In genomic region chr16:84144859-84145639, GRCh38 we compare ENCODE assay signal across 8 cellular contexts. TPM values are rescaled to one million over a fixed set of nuclear protein-coding genes. Genes with fewer than 3 reads are reported as not detected.
A peak's percentile ranks its signal among the peaks of the same experiment; 100 is the strongest.
DNase-seq lines count a peak whose midpoint lies in the region; ATAC-seq and TF ChIP-seq lines count a peak whose summit lies in the region.

DNAAF1 (plus strand) TSS chr16:84145308; CDS start chr16:84145441, 133 bp downstream.
HSDL1 (minus strand) TSS chr16:84145177; CDS start chr16:84131321, 13,856 bp downstream.

- ATAC-seq in GM21528 (IDR thresholded peaks at IDR 0.05; ENCODE audit: low FRiP score, unreplicated experiment) = peak; percentile 77
- peak; percentile 88 for ATAC-seq in activated T-helper 17 cell treated with anti-CD3 and anti-CD28 coated beads, Interleukin-2, amount 50 U/mL, for 72 hours (replicated peaks)

- H3K4me3 Mint-ChIP-seq in activated T-helper 17 cell treated with anti-CD3 and anti-CD28 coated beads, Interleukin-2, amount 50 U/mL, for 72 hours = peak within 1 kb of the TSS; percentile 96
- H3K4me3 Mint-ChIP-seq in nephron progenitor cell = peak within 1 kb of the TSS; percentile 99

- no peaks in the 10 kb centered on the region for H3K9me3 Mint-ChIP-seq in activated T-helper 17 cell treated with anti-CD3 and anti-CD28 coated beads, Interleukin-2, amount 50 U/mL, for 72 hours
- peaks cover 26% of the 10 kb centered on the region for H3K9me3 Mint-ChIP-seq in nephron progenitor cell

- peaks cover 3% of the 10 kb centered on the region for H3K27me3 Mint-ChIP-seq in activated T-helper 17 cell treated with anti-CD3 and anti-CD28 coated beads, Interleukin-2, amount 50 U/mL, for 72 hours
- H3K27me3 Mint-ChIP-seq in nephron progenitor cell (ENCODE audit: low read depth, poor library complexity) = peaks cover 12% of the 10 kb centered on the region

- H3K36me3 Mint-ChIP-seq in activated T-helper 17 cell treated with anti-CD3 and anti-CD28 coated beads, Interleukin-2, amount 50 U/mL, for 72 hours (ENCODE audit: low read depth) = peaks cover 6% of the 10 kb centered on the region
- peaks cover 25% of the 10 kb centered on the region for H3K36me3 Mint-ChIP-seq in nephron progenitor cell (ENCODE audit: low read depth)

- peak; percentile 53 for DNase-seq in DMS53 treated with DMSO at 0.1 percent for 48 hours (lab: John Stamatoyannopoulos, UW; ENCODE audit: unreplicated experiment)
- DNase-seq in HuH-7.5 (ENCODE audit: low spot score) = peak; percentile 92
- peak; percentile 84 for DNase-seq in RKO (ENCODE audit: low spot score)
- DNase-seq in fibroblast of the aortic adventitia (ENCODE audit: low read depth) = peak; percentile 72
- DNase-seq in nephron progenitor cell = peak; percentile 98
- DNase-seq in stimulated activated naive CD4-positive, alpha-beta T cell treated with Interleukin-2 at 50 U/mL for 16 hours (lab: John Stamatoyannopoulos, UW) = peak; percentile 88

- H3K4me1 Mint-ChIP-seq in activated T-helper 17 cell treated with anti-CD3 and anti-CD28 coated beads, Interleukin-2, amount 50 U/mL, for 72 hours = peaks cover 10% of the 10 kb centered on the region
- peaks cover 33% of the 10 kb centered on the region for H3K4me1 Mint-ChIP-seq in nephron progenitor cell

- TF ChIP-seq CTCF in fibroblast of the aortic adventitia (IDR thresholded peaks at IDR 0.05; ENCODE audit: insufficient read depth, low read length) (no peak), nephron progenitor cell (IDR thresholded peaks at IDR 0.05) (no peak)

- H3K27ac Mint-ChIP-seq in activated T-helper 17 cell treated with anti-CD3 and anti-CD28 coated beads, Interleukin-2, amount 50 U/mL, for 72 hours = peak within 1 kb of the TSS; percentile 93
- peak within 1 kb of the TSS; percentile 85 for H3K27ac Mint-ChIP-seq in nephron progenitor cell

- H3K4me3 ChIP-seq in fibroblast of the aortic adventitia (ENCODE audit: low read depth, low read length) = peak within 1 kb of the TSS; percentile 86

RNA-seq across cellular contexts. Expression of gene DNAAF1, which starts in this region (rescaled TPM):
- total RNA-seq in activated T-helper 17 cell treated with anti-CD3 and anti-CD28 coated beads, Interleukin-2, amount 50 U/mL, for 72 hours = under 1 TPM in 1 of 2 donors, not detected in 1; 0.21 TPM
- 0.09 TPM in 1 of 2 replicates, not detected in the other for total RNA-seq in fibroblast of the aortic adventitia (ENCODE audit: low replicate concordance)

RNA-seq across cellular contexts. Expression of gene HSDL1, which starts in this region (rescaled TPM):
- 10 to 100 TPM in 1 of 2 donors, 1 to 10 TPM in 1; 9.9 to 14.6 TPM for total RNA-seq in activated T-helper 17 cell treated with anti-CD3 and anti-CD28 coated beads, Interleukin-2, amount 50 U/mL, for 72 hours
- 12.5 and 18.7 TPM in 2 replicates for total RNA-seq in fibroblast of the aortic adventitia (ENCODE audit: low replicate concordance)

Comparison
In these comparisons a context has a peak if more than half of its experiments do, and no peak if none do; other contexts are left out.
1. Peak in every context shown above with its lines: DNase-seq, ATAC-seq and H3K4me3 ChIP-seq.